Comparison of ENCODE assay signal across 14 cellular contexts in the genomic region with DNA sequence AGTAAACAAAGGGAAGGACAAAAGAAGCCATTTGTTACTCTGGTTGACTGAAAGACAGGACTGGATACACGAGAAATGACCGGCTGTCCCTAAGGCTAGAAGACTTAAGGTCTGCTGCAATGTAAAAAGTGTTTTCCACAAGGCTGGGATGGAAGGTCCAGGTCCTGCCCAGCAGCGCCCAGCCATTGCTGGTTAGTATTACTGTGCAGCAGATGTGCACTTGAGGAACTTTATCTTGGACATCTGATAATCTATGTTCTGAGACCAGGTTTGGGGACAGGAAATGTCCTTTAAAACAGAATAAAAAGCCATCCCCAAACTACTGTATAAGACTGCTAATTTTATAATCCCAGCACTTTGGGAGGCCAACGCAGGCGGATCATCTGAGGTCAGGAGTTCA. TPM values are rescaled to one million over a fixed set of nuclear protein-coding genes. Genes with fewer than 3 reads are reported as not detected.
A peak's percentile ranks its signal among the peaks of the same experiment; 100 is the strongest.
DNase-seq lines count a peak whose midpoint lies in the region; ATAC-seq and TF ChIP-seq lines count a peak whose summit lies in the region.
"Had no signal": no experiment of that assay in that cellular context is flagged by ENCODE, and none has a peak within 500 bp of the region (broad histone marks: within the 10 kb centered on the region; RNA-seq: fewer than 3 reads in every experiment).

No MANE protein-coding gene starts in this region.

- H4K20me1 ChIP-seq in SK-N-SH (ENCODE audit: insufficient read depth), result no peaks in the 10 kb centered on the region

- peaks cover 4 to 75% (median 26%) of the 10 kb centered on the region in 5 donors for H3K36me3 Mint-ChIP-seq in naive thymus-derived CD4-positive, alpha-beta T cell

- WGBS in heart right ventricle, 2 donors, result 70 to 84% methylated on average over 5 of the region's 5 CpGs
- WGBS in SK-N-SH (ENCODE audit: low lambda C conversion rate), result 94% methylated on average over 5 of the region's 5 CpGs

- no peaks in the 10 kb centered on the region for H3F3A ChIP-seq in SK-N-SH (replicated peaks; ENCODE audit: insufficient read depth)

- TF ChIP-seq CTCF in heart right ventricle (IDR thresholded peaks at IDR 0.05), result no peak
- no peak for TF ChIP-seq CTCF in SK-N-SH (IDR thresholded peaks at IDR 0.05)
- no peak for TF ChIP-seq CTCF in right atrium auricular region (IDR thresholded peaks at IDR 0.05)
- TF ChIP-seq CTCF in gastrocnemius medialis (IDR thresholded peaks at IDR 0.05 in 4 of 5, conservative IDR thresholded peaks at IDR 0.05 in 1 of 5), result no peak

- H2AFZ ChIP-seq in SK-N-SH (ENCODE audit: low read depth), result no peak overlapping the region

- H3K4me1 ChIP-seq in heart right ventricle (peaks cover 0 to 27% (median 9%) of the 10 kb centered on the region in 9 donors), SK-N-SH (ENCODE audit: control insufficient read depth in 1 of 2, insufficient read depth in 2 of 2, low read depth in 1 of 2, low read length in 1 of 2) (peaks cover 0 to 40% of the 10 kb centered on the region in 2 experiments; a peak in 2 of 4 replicates), right atrium auricular region (peaks cover 0 to 23% of the 10 kb centered on the region in 2 donors), gastrocnemius medialis (peaks cover 9 to 15% of the 10 kb centered on the region in 2 donors)
- H3K4me1 ChIP-seq in naive thymus-derived CD4-positive, alpha-beta T cell (ENCODE audit: control insufficient read depth in 2 of 2, insufficient read depth in 2 of 2, low read length in 2 of 2), result no peaks in the 10 kb centered on the region

- no peak overlapping the region for H3K4me3 Mint-ChIP-seq in naive thymus-derived CD4-positive, alpha-beta T cell
- H3K4me3 Mint-ChIP-seq: CD4-positive, alpha-beta T cell had no signal

- no peak for TF ChIP-seq POLR2A in gastrocnemius medialis (IDR thresholded peaks at IDR 0.05)

- no peaks in the 10 kb centered on the region for H3K27me3 ChIP-seq in heart right ventricle
- H3K27me3 ChIP-seq in SK-N-SH (ENCODE audit: insufficient read depth), result no peaks in the 10 kb centered on the region
- H3K27me3 ChIP-seq in right atrium auricular region, result no peaks in the 10 kb centered on the region
- H3K27me3 ChIP-seq in gastrocnemius medialis, result no peaks in the 10 kb centered on the region
- H3K27me3 ChIP-seq in naive thymus-derived CD4-positive, alpha-beta T cell (ENCODE audit: control insufficient read depth in 2 of 2, insufficient read depth in 2 of 2, low read length in 2 of 2), result no peaks in the 10 kb centered on the region

- peak overlapping the region in 1 of 9 donors; percentile 21 for H3K27ac Mint-ChIP-seq in naive thymus-derived CD4-positive, alpha-beta T cell
- H3K27ac Mint-ChIP-seq: CD4-positive, alpha-beta T cell had no signal

- H3K9me2 ChIP-seq in SK-N-SH, result no peaks in the 10 kb centered on the region

- H3K27me3 Mint-ChIP-seq in naive thymus-derived CD4-positive, alpha-beta T cell, result no peaks in the 10 kb centered on the region
- H3K27me3 Mint-ChIP-seq: CD4-positive, alpha-beta T cell had no signal

- H3K27ac ChIP-seq in heart right ventricle (peak overlapping the region in 8 of 10 donors; percentile 52 to 79 (median 57)), SK-N-SH (ENCODE audit: low read depth in 2 of 2, low read length in 1 of 2) (peak overlapping the region in 1 of 2 experiments; percentile 91; a peak in 2 of 4 replicates), right atrium auricular region (peak overlapping the region; percentile 13 to 61), gastrocnemius medialis (peak overlapping the region; percentile 37 to 84 (median 76))
- no peak overlapping the region for H3K27ac ChIP-seq in naive thymus-derived CD4-positive, alpha-beta T cell (ENCODE audit: low read depth, low read length)

- H3K4me2 ChIP-seq in SK-N-SH, result no peak overlapping the region

- TF ChIP-seq EP300 in SK-N-SH (IDR thresholded peaks at IDR 0.05; ENCODE audit: borderline replicate concordance in 1 of 2, low read depth in 1 of 2, low read length in 1 of 2), result peak in 1 of 2 experiments; percentile 63; a peak in 1 of 4 replicates

- POLR2A ChIA-PET in SK-N-SH (lab: Yijun Ruan, JAX), result interaction anchor here (1.0 kb wide), 1 partner anchor 56 kb away, joined by 5 read pairs; the partner anchor contains the start of gene LIN9
- POLR2A ChIA-PET in naive thymus-derived CD4-positive, alpha-beta T cell (lab: Charles Lee), result interaction anchor here (0.7 kb wide), 1 partner anchor 340 kb away, joined by 3 read pairs; no protein-coding TSS in a partner anchor

- intact Hi-C loops in heart right ventricle (cut with DNase I), result loop anchor here in 1 of 10 donors (5.0 kb wide), 1 partner anchor 37 kb away; no protein-coding TSS in a partner anchor
- intact Hi-C loops in cardiac septum (cut with DNase I), result loop anchor here (2.0 kb wide), 1 partner anchor 42 kb away; no protein-coding TSS in a partner anchor
- intact Hi-C loops in gastrocnemius medialis (cut with DNase I; ENCODE audit: low total_unique reads), result loop anchor here (2.0 kb wide), 1 partner anchor 42 kb away; no protein-coding TSS in a partner anchor
- intact Hi-C loops in naive thymus-derived CD4-positive, alpha-beta T cell (cut with micrococcal nuclease), result no loop called here

- no peak for DNase-seq in heart right ventricle
- DNase-seq in cardiac septum (ENCODE audit: low spot score), result no peak
- DNase-seq in SK-N-SH, result peak; percentile 57
- DNase-seq in right atrium auricular region (ENCODE audit: low spot score), result no peak
- no peak for DNase-seq in gastrocnemius medialis
- DNase-seq in naive thymus-derived CD4-positive, alpha-beta T cell, result no peak
- DNase-seq in NCI-H774 (lab: John Stamatoyannopoulos, UW), result no peak
- DNase-seq in left lobe of liver (ENCODE audit: low spot score), result no peak
- DNase-seq: ACHN; C1 segment of cervical spinal cord; Calu3; CD4-positive, alpha-beta T cell; DMS 273 treated with DMSO at 0.1 percent for 48 hours had no signal

- in situ Hi-C loops in gastrocnemius medialis (cut with MboI; ENCODE audit: low sequenced_read_pairs in 4 of 4), result no loop called here

- peaks cover 0 to 2% (median 0%) of the 10 kb centered on the region in 7 donors for H3K4me1 Mint-ChIP-seq in naive thymus-derived CD4-positive, alpha-beta T cell

- H3K36me3 ChIP-seq in heart right ventricle, result peaks cover 0 to 100% (median 72%) of the 10 kb centered on the region in 9 donors
- H3K36me3 ChIP-seq in SK-N-SH (replicated peaks in 1 of 2; ENCODE audit: control insufficient read depth in 1 of 2, insufficient read depth in 2 of 2, low read length in 1 of 2), result peaks cover 52 to 84% of the 10 kb centered on the region in 2 experiments
- peaks cover 90% of the 10 kb centered on the region for H3K36me3 ChIP-seq in right atrium auricular region
- H3K36me3 ChIP-seq in gastrocnemius medialis, result peaks cover 3 to 71% of the 10 kb centered on the region in 2 donors
- H3K36me3 ChIP-seq in naive thymus-derived CD4-positive, alpha-beta T cell (ENCODE audit: control insufficient read depth in 2 of 3, insufficient read depth in 3 of 3, low read length in 3 of 3), result peaks cover 11 to 94% (median 26%) of the 10 kb centered on the region in 3 experiments

- no peaks in the 10 kb centered on the region for H3K9me3 ChIP-seq in heart right ventricle
- H3K9me3 ChIP-seq in SK-N-SH, result no peaks in the 10 kb centered on the region
- H3K9me3 ChIP-seq in right atrium auricular region, result no peaks in the 10 kb centered on the region
- no peaks in the 10 kb centered on the region for H3K9me3 ChIP-seq in gastrocnemius medialis
- H3K9me3 ChIP-seq in naive thymus-derived CD4-positive, alpha-beta T cell (ENCODE audit: control insufficient read depth in 2 of 3, low read length in 3 of 3), result no peaks in the 10 kb centered on the region

- no peak for TF ChIP-seq RAD21 in SK-N-SH (IDR thresholded peaks at IDR 0.05; ENCODE audit: low read length)

- no peak overlapping the region for H3K9ac ChIP-seq in SK-N-SH

- peak in 1 of 8 donors; percentile 6 for ATAC-seq in heart right ventricle
- ATAC-seq in gastrocnemius medialis, result no peak
- no peak for ATAC-seq in naive thymus-derived CD4-positive, alpha-beta T cell
- no peak for ATAC-seq in left lobe of liver
- ATAC-seq: HCT116 had no signal

- H3K79me2 ChIP-seq in SK-N-SH (ENCODE audit: insufficient read depth), result no peaks in the 10 kb centered on the region

- CTCF ChIA-PET in SK-N-SH (lab: Yijun Ruan, JAX), result interaction anchor here (0.6 to 2.0 kb wide), 5 partner anchors 9 to 240 kb away, joined by 3 to 10 read pairs (median 5); partner anchors contain the start of gene PARP1
- CTCF ChIA-PET in naive thymus-derived CD4-positive, alpha-beta T cell (lab: Charles Lee), result no interaction called here

- H3K4me3 ChIP-seq in heart right ventricle (no peak overlapping the region), SK-N-SH (ENCODE audit: low read depth in 2 of 2, low read length in 1 of 2) (no peak overlapping the region), right atrium auricular region (no peak overlapping the region), gastrocnemius medialis (no peak overlapping the region)
- H3K4me3 ChIP-seq in naive thymus-derived CD4-positive, alpha-beta T cell (ENCODE audit: low read length), result no peak overlapping the region

- H3K9me3 Mint-ChIP-seq in naive thymus-derived CD4-positive, alpha-beta T cell, result no peaks in the 10 kb centered on the region
- H3K9me3 Mint-ChIP-seq: CD4-positive, alpha-beta T cell had no signal

TF ChIP-seq in SK-N-SH, 30 proteins besides CTCF, POLR2A, EP300 and RAD21 (continues in another document):
- TF ChIP-seq MEF2A (IDR thresholded peaks at IDR 0.05; ENCODE audit: borderline replicate concordance, low read depth), result no peak
- TF ChIP-seq GATA2 (CRISPR knock-in tag; IDR thresholded peaks at IDR 0.05), result peak; percentile 38; the same call in 1 of the 2 replicates

RNA-seq across cellular contexts. Expression of gene PARP1, which starts 42.7 kb away (rescaled TPM):
- total RNA-seq in heart right ventricle (100 to 1,000 TPM in 9 of 10 donors, 10 to 100 TPM in 1; 98.9 to 154 (median 111) TPM), cardiac septum (87.1 TPM), right atrium auricular region (10 to 100 TPM; 68.0 to 70.6 TPM), gastrocnemius medialis (100 to 1,000 TPM in 2 of 4 donors, 10 to 100 TPM in 2; 63.8 to 117 (median 99.7) TPM), left lobe of liver (37.0 TPM)
- polyA plus RNA-seq in heart right ventricle (10 to 100 TPM; 36.1 to 70.0 TPM), SK-N-SH (2012; rRNA removed) (187 and 239 TPM in 2 replicates)
- 134 and 183 TPM in 2 replicates for polyA plus RNA-seq in SK-N-SH (2012; cell fraction: cytosol; rRNA removed)
- polyA plus RNA-seq in SK-N-SH (2012; cell fraction: nucleus; rRNA removed), result 167 and 228 TPM in 2 replicates
- 100 to 1,000 TPM in 2 of 5 experiments, 10 to 100 TPM in 3; 63.6 to 165 (median 89.3) TPM for total RNA-seq in naive thymus-derived CD4-positive, alpha-beta T cell
- polyA plus RNA-seq in naive thymus-derived CD4-positive, alpha-beta T cell, result 10 to 100 TPM; 85.6 to 95.1 TPM

RNA-seq across cellular contexts. Expression of gene LIN9, which starts 56.2 kb away (rescaled TPM):
- total RNA-seq in heart right ventricle (10 to 100 TPM in 9 of 10 donors, 1 to 10 TPM in 1; 7.9 to 25.6 (median 19.2) TPM), cardiac septum (13.1 TPM), right atrium auricular region (10 to 100 TPM in 1 of 2 donors, 1 to 10 TPM in 1; 2.9 to 11.0 TPM), gastrocnemius medialis (1 to 10 TPM; 2.1 to 4.7 (median 2.8) TPM), left lobe of liver (0.70 TPM)
- polyA plus RNA-seq in heart right ventricle (10 to 100 TPM in 1 of 2 donors, 1 to 10 TPM in 1; 5.8 to 17.5 TPM), SK-N-SH (2012; rRNA removed) (1.7 and 2.5 TPM in 2 replicates)
- 2.6 and 2.9 TPM in 2 replicates for polyA plus RNA-seq in SK-N-SH (2012; cell fraction: cytosol; rRNA removed)
- polyA plus RNA-seq in SK-N-SH (2012; cell fraction: nucleus; rRNA removed), result 1.5 and 2.3 TPM in 2 replicates
- total RNA-seq in naive thymus-derived CD4-positive, alpha-beta T cell, result 1 to 10 TPM; 2.0 to 8.0 (median 5.0) TPM
- 1 to 10 TPM; 4.8 to 5.2 TPM for polyA plus RNA-seq in naive thymus-derived CD4-positive, alpha-beta T cell

Comparison
In these comparisons a context has a peak if more than half of its experiments do, and no peak if none do; other contexts are left out.
1. intact Hi-C loops: an anchor here in cardiac septum (2.0 kb wide) and gastrocnemius medialis (2.0 kb wide); none called in naive thymus-derived CD4-positive, alpha-beta T cell.